In genomic region chr13:40230833-40231266, GRCh38 we compare ENCODE assay signal across 13 cellular contexts.
A peak's percentile ranks its signal among the peaks of the same experiment; 100 is the strongest.
DNase-seq lines count a peak whose midpoint lies in the region; ATAC-seq and TF ChIP-seq lines count a peak whose summit lies in the region.
"Had no signal": no experiment of that assay in that cellular context is flagged by ENCODE, and none has a peak within 500 bp of the region (broad histone marks: within the 10 kb centered on the region; RNA-seq: fewer than 3 reads in every experiment).

No MANE protein-coding gene starts in this region.

- peak overlapping the region; percentile 48 for H3K9ac ChIP-seq in adipocyte (ENCODE audit: low read length)
- H3K9ac ChIP-seq in subcutaneous abdominal adipose tissue (ENCODE audit: low read length in 5 of 5), result no peak overlapping the region

- H3K27me3 ChIP-seq in adipocyte (replicated peaks; ENCODE audit: control insufficient read depth, insufficient read depth, low read length), result no peaks in the 10 kb centered on the region
- H3K27me3 ChIP-seq in subcutaneous abdominal adipose tissue (ENCODE audit: control insufficient read depth in 5 of 5, insufficient read depth in 4 of 5, low read length in 5 of 5), result no peaks in the 10 kb centered on the region
- H3K27me3 ChIP-seq in Peyer's patch, result no peaks in the 10 kb centered on the region

- H3K4me1 ChIP-seq in adipocyte (ENCODE audit: control insufficient read depth, insufficient read depth, low read length), result peaks cover 62% of the 10 kb centered on the region
- peaks cover 2 to 43% (median 31%) of the 10 kb centered on the region in 5 donors for H3K4me1 ChIP-seq in subcutaneous abdominal adipose tissue (ENCODE audit: control insufficient read depth in 5 of 5, insufficient read depth in 5 of 5, low read length in 5 of 5)
- H3K4me1 ChIP-seq in Peyer's patch, result no peaks in the 10 kb centered on the region

- peaks cover 20% of the 10 kb centered on the region for H3K4me1 Mint-ChIP-seq in activated T-cell treated with anti-CD3 and anti-CD28 coated beads, Interleukin-2, amount 50 U/mL, for 4 hours (ENCODE audit: low read depth)
- H3K4me1 Mint-ChIP-seq: IgD-negative memory B cell had no signal

- no peak overlapping the region for H3K4me3 ChIP-seq in adipocyte (ENCODE audit: low read length)
- H3K4me3 ChIP-seq in subcutaneous abdominal adipose tissue (ENCODE audit: low read depth in 1 of 5, low read length in 5 of 5), result no peak overlapping the region
- H3K4me3 ChIP-seq in Peyer's patch, result no peak overlapping the region

- H3K9me3 ChIP-seq in adipocyte (ENCODE audit: control insufficient read depth, low read length) (no peaks in the 10 kb centered on the region), subcutaneous abdominal adipose tissue (ENCODE audit: control insufficient read depth in 5 of 5, low read length in 5 of 5) (no peaks in the 10 kb centered on the region), Peyer's patch (no peaks in the 10 kb centered on the region)

- no peaks in the 10 kb centered on the region for H3K36me3 ChIP-seq in adipocyte (ENCODE audit: control insufficient read depth, insufficient read depth, low read length, severe bottlenecking)
- no peaks in the 10 kb centered on the region for H3K36me3 ChIP-seq in subcutaneous abdominal adipose tissue (ENCODE audit: control insufficient read depth in 5 of 5, insufficient read depth in 5 of 5, low read length in 5 of 5)
- H3K36me3 ChIP-seq in Peyer's patch, result no peaks in the 10 kb centered on the region

- no peak overlapping the region for H3K4me3 Mint-ChIP-seq in activated T-cell treated with anti-CD3 and anti-CD28 coated beads, Interleukin-2, amount 50 U/mL, for 4 hours
- H3K4me3 Mint-ChIP-seq: IgD-negative memory B cell; naive thymus-derived CD4-positive, alpha-beta T cell had no signal

- H3K27ac ChIP-seq in subcutaneous abdominal adipose tissue (ENCODE audit: low read depth, low read length) (peak overlapping the region; percentile 42), Peyer's patch (peak overlapping the region in 1 of 4 donors; percentile 22)

- TF ChIP-seq POLR2A in Peyer's patch (IDR thresholded peaks at IDR 0.05), result no peak

- ATAC-seq in activated T-cell treated with anti-CD3 and anti-CD28 coated beads, Interleukin-2, amount 50 U/mL, for 4 hours, result peak; percentile 34 to 50
- ATAC-seq in left lobe of liver, result peak; percentile 30
- ATAC-seq: activated naive CD4-positive, alpha-beta T cell treated with anti-CD3 and anti-CD28 coated beads, Interleukin-2, amount 50 U/mL, for 72 hours; naive thymus-derived CD4-positive, alpha-beta T cell had no signal

- TF ChIP-seq CTCF in Peyer's patch (IDR thresholded peaks at IDR 0.05), result no peak

- no peaks in the 10 kb centered on the region for H3K27me3 Mint-ChIP-seq in activated T-cell treated with anti-CD3 and anti-CD28 coated beads, Interleukin-2, amount 50 U/mL, for 4 hours (ENCODE audit: low read depth)
- H3K27me3 Mint-ChIP-seq: IgD-negative memory B cell; naive thymus-derived CD4-positive, alpha-beta T cell had no signal

- H3K36me3 Mint-ChIP-seq in activated T-cell treated with anti-CD3 and anti-CD28 coated beads, Interleukin-2, amount 50 U/mL, for 4 hours (ENCODE audit: insufficient read depth), result no peaks in the 10 kb centered on the region

- H3K9me3 Mint-ChIP-seq in activated T-cell treated with anti-CD3 and anti-CD28 coated beads, Interleukin-2, amount 50 U/mL, for 4 hours, result no peaks in the 10 kb centered on the region
- H3K9me3 Mint-ChIP-seq: IgD-negative memory B cell had no signal

- no peak for DNase-seq in activated T-cell treated with anti-CD3 and anti-CD28 coated beads, Interleukin-2, amount 50 U/mL, for 4 hours
- DNase-seq in activated T-cell treated with anti-CD3 and anti-CD28 coated beads, Interleukin-2, amount 50 U/mL, for 48 hours, result no peak
- DNase-seq in adipocyte (ENCODE audit: low read depth), result no peak
- no peak for DNase-seq in left lobe of liver (ENCODE audit: low spot score)
- no peak for DNase-seq in Peyer's patch
- DNase-seq in COLO668 (lab: John Stamatoyannopoulos, UW; ENCODE audit: unreplicated experiment), result no peak
- no peak for DNase-seq in NCI-H1694 treated with DMSO at 0.1 percent for 48 hours (lab: John Stamatoyannopoulos, UW)
- DNase-seq: activated CD4-positive, CD25-positive, alpha-beta regulatory T cell treated with anti-CD3 and anti-CD28 coated beads, Interleukin-2, amount 50 U/mL, for 72 hours; naive thymus-derived CD4-positive, alpha-beta T cell; stimulated activated CD4-positive, alpha-beta T cell treated with anti-CD3 and anti-CD28 coated beads, Interleukin-15, amount 100 ng/mL, for 24 hours had no signal
